In the genomic region with DNA sequence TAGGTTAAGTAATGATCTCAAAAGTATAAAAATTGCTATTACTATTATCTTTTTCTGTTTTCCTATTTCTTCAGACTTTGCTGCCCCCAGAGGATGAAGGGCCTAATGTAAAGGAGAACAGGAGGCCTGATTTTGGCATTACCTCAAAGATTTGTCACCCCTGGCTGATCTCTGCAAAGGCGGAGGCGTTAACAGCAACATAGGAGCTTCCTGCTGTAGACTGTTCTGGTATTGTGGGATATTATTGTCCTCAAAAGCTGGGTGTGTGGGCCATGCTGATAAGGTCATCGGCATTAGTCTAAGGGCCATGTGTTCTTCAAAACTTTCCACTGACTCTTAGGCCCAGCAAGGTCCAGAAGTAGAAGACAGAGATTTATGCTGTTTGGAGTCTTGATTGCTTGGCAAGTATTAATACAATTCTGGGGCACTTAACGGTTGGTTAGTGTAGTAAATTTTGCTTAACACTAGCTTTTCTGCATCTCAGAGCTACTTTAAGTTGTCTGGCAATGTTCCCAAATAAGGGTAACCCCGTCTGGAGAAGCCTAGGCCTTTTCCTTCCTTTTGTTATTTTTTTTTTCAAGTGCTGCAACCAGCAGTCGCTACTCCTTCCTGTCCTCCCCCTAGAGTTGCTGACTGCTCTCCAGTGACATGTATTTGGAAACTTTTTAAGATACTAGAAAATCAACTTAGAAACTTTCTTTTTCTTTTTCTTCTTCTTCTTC, we compare ENCODE assay signal across 2 cellular contexts.
TF ChIP-seq lines count a peak whose summit lies in the region.

No MANE protein-coding gene starts in this region.

TF ChIP-seq in SK-N-SH, 30 proteins besides CTCF, POLR2A, EP300 and RAD21 (continued from another document):
- TF ChIP-seq, protein P1, sequence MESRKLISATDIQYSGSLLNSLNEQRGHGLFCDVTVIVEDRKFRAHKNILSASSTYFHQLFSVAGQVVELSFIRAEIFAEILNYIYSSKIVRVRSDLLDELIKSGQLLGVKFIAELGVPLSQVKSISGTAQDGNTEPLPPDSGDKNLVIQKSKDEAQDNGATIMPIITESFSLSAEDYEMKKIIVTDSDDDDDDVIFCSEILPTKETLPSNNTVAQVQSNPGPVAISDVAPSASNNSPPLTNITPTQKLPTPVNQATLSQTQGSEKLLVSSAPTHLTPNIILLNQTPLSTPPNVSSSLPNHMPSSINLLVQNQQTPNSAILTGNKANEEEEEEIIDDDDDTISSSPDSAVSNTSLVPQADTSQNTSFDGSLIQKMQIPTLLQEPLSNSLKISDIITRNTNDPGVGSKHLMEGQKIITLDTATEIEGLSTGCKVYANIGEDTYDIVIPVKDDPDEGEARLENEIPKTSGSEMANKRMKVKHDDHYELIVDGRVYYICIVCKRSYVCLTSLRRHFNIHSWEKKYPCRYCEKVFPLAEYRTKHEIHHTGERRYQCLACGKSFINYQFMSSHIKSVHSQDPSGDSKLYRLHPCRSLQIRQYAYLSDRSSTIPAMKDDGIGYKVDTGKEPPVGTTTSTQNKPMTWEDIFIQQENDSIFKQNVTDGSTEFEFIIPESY (IDR thresholded peaks at IDR 0.05; ENCODE audit: borderline replicate concordance, low read depth), result no peak
- TF ChIP-seq IRF3 (IDR thresholded peaks at IDR 0.05; ENCODE audit: low read depth, low read length) (no peak), RFX5 (IDR thresholded peaks at IDR 0.05; ENCODE audit: low read length) (no peak)

TF ChIP-seq in SK-N-SH treated with all-trans-retinoic acid at 6 μM for 48 hours, 23 proteins besides CTCF, POLR2A, EP300 and RAD21 (continued from another document):
- TF ChIP-seq BACH2 (CRISPR knock-in tag; IDR thresholded peaks at IDR 0.05; ENCODE audit: borderline replicate concordance) (no peak), ZNF565 (CRISPR knock-in tag; conservative IDR thresholded peaks at IDR 0.05; ENCODE audit: low read depth) (no peak), ZC3H10 (CRISPR knock-in tag; IDR thresholded peaks at IDR 0.05) (no peak), ISL1 (CRISPR knock-in tag; IDR thresholded peaks at IDR 0.05) (no peak), RARB (CRISPR knock-in tag; IDR thresholded peaks at IDR 0.05) (no peak), ARNTL (CRISPR knock-in tag; IDR thresholded peaks at IDR 0.05; ENCODE audit: borderline replicate concordance, low read depth) (no peak), ZNF8 (CRISPR knock-in tag; IDR thresholded peaks at IDR 0.05) (no peak)
- TF ChIP-seq, protein P2, sequence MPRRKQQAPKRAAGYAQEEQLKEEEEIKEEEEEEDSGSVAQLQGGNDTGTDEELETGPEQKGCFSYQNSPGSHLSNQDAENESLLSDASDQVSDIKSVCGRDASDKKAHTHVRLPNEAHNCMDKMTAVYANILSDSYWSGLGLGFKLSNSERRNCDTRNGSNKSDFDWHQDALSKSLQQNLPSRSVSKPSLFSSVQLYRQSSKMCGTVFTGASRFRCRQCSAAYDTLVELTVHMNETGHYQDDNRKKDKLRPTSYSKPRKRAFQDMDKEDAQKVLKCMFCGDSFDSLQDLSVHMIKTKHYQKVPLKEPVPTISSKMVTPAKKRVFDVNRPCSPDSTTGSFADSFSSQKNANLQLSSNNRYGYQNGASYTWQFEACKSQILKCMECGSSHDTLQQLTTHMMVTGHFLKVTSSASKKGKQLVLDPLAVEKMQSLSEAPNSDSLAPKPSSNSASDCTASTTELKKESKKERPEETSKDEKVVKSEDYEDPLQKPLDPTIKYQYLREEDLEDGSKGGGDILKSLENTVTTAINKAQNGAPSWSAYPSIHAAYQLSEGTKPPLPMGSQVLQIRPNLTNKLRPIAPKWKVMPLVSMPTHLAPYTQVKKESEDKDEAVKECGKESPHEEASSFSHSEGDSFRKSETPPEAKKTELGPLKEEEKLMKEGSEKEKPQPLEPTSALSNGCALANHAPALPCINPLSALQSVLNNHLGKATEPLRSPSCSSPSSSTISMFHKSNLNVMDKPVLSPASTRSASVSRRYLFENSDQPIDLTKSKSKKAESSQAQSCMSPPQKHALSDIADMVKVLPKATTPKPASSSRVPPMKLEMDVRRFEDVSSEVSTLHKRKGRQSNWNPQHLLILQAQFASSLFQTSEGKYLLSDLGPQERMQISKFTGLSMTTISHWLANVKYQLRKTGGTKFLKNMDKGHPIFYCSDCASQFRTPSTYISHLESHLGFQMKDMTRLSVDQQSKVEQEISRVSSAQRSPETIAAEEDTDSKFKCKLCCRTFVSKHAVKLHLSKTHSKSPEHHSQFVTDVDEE (CRISPR knock-in tag; IDR thresholded peaks at IDR 0.05), result no peak
- TF ChIP-seq, protein P3, sequence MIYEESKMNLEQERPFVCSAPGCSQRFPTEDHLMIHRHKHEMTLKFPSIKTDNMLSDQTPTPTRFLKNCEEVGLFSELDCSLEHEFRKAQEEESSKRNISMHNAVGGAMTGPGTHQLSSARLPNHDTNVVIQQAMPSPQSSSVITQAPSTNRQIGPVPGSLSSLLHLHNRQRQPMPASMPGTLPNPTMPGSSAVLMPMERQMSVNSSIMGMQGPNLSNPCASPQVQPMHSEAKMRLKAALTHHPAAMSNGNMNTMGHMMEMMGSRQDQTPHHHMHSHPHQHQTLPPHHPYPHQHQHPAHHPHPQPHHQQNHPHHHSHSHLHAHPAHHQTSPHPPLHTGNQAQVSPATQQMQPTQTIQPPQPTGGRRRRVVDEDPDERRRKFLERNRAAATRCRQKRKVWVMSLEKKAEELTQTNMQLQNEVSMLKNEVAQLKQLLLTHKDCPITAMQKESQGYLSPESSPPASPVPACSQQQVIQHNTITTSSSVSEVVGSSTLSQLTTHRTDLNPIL (CRISPR knock-in tag; IDR thresholded peaks at IDR 0.05; ENCODE audit: low read depth), result no peak
- TF ChIP-seq, protein P4, sequence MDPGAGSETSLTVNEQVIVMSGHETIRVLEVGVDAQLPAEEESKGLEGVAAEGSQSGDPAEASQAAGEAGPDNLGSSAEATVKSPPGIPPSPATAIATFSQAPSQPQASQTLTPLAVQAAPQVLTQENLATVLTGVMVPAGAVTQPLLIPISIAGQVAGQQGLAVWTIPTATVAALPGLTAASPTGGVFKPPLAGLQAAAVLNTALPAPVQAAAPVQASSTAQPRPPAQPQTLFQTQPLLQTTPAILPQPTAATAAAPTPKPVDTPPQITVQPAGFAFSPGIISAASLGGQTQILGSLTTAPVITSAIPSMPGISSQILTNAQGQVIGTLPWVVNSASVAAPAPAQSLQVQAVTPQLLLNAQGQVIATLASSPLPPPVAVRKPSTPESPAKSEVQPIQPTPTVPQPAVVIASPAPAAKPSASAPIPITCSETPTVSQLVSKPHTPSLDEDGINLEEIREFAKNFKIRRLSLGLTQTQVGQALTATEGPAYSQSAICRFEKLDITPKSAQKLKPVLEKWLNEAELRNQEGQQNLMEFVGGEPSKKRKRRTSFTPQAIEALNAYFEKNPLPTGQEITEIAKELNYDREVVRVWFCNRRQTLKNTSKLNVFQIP (CRISPR knock-in tag; IDR thresholded peaks at IDR 0.05; ENCODE audit: borderline replicate concordance, low read depth), result no peak
